ENCODE assay signal across 19 cellular contexts in the genomic region with DNA sequence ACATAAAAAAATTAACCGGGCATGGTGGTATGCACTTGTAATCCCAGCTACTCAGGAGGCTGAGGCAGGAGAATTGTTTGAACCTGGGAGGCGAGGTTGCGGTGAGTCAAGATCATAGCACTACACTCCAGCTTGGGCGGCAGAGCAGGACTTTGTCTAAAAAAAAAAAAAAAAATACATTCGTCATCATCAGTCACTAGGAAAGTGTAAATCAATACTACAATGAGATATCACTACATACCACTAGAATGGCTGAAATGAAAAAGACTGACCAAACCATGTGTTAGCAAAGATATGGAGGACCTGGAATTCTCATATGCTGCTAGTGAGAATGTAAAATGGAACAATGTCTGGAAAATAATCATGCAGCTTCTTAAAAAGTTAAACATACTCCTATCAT. TPM values are rescaled to one million over a fixed set of nuclear protein-coding genes. Genes with fewer than 3 reads are reported as not detected.
"Had no signal": no experiment of that assay in that cellular context is flagged by ENCODE, and none has a peak within 500 bp of the region (broad histone marks: within the 10 kb centered on the region; RNA-seq: fewer than 3 reads in every experiment).

No MANE protein-coding gene starts in this region.

- H3K36me3 ChIP-seq: SJCRH30 had no signal

- H3K4me1 ChIP-seq: SJCRH30 had no signal

- H3K27ac ChIP-seq: HL-60, SJCRH30 had no signal

- DNase-seq: Karpas-422, KG1, MM.1S, NCI-H1092 treated with DMSO at 0.1 percent for 48 hours, NCI-H1436, NCI-H187, NCI-H2029, NCI-H2081 treated with DMSO at 0.1 percent for 48 hours, NCI-H2227 treated with DMSO at 0.1 percent for 48 hours, NCI-H524, NCI-H526 treated with DMSO at 0.1 percent for 48 hours, NCI-H774, SHP77 treated with DMSO at 0.1 percent for 48 hours, SJCRH30, T-helper 1 cell had no signal

- H3K9me3 ChIP-seq: SJCRH30 had no signal

- H3K27me3 ChIP-seq: SJCRH30 had no signal

- H3K4me3 ChIP-seq: SJCRH30 had no signal

RNA-seq across cellular contexts. Expression of a gene that starts 9.3 kb away (rescaled TPM):
- total RNA-seq: NCI-H460, Right ventricle myocardium inferior, RPMI7951, SJCRH30 had no signal
